Comparison of ENCODE assay signal across 15 cellular contexts in genomic region chr6:34926655-34927054, GRCh38. TPM values are rescaled to one million over a fixed set of nuclear protein-coding genes. Genes with fewer than 3 reads are reported as not detected.
DNase-seq lines count a peak whose midpoint lies in the region; ATAC-seq, FAIRE-seq and TF ChIP-seq lines count a peak whose summit lies in the region.
"Had no signal": no experiment of that assay in that cellular context is flagged by ENCODE, and none has a peak within 500 bp of the region (broad histone marks: within the 10 kb centered on the region; RNA-seq: fewer than 3 reads in every experiment).

No MANE protein-coding gene starts in this region.

- DNase-seq in H54 (ENCODE audit: insufficient read length, low spot score) (peak; percentile 36), RKO (ENCODE audit: low spot score) (peak; percentile 62), fibroblast of the aortic adventitia (ENCODE audit: low read depth) (peak; percentile 20), KBM-7 (no peak), GM12892 (ENCODE audit: insufficient read length) (no peak), NOMO-1 (lab: John Stamatoyannopoulos, UW; ENCODE audit: unreplicated experiment in 2 of 2) (no peak)
- no peak for DNase-seq in stimulated activated naive CD8-positive, alpha-beta T cell treated with anti-CD3 and anti-CD28 coated beads, Interleukin-15, Interleukin-2, amounts not matched to agents 100 U/mL and 50 U/mL, for 24 hours
- DNase-seq: activated T-cell treated with anti-CD3 and anti-CD28 coated beads, Interleukin-2, amount 50 U/mL, for 48 hours; amygdala; NCI-H146; NCI-H524; nephron progenitor cell; Peyer's patch; stimulated activated CD8-positive, alpha-beta memory T cell treated with anti-CD3 and anti-CD28 coated beads, Interleukin-4, amount 100 ng/mL, for 48 hours; transverse colon had no signal

- no peak for TF ChIP-seq POLR2A in H54 (IDR thresholded peaks at IDR 0.05; ENCODE audit: low read depth, low read length)
- TF ChIP-seq POLR2A in GM12892 (IDR thresholded peaks at IDR 0.05; ENCODE audit: low read depth, low read length): no peak

- H3K4me3 ChIP-seq in fibroblast of the aortic adventitia (ENCODE audit: low read depth, low read length): no peak overlapping the region
- H3K4me3 ChIP-seq: Peyer's patch, transverse colon had no signal

- TF ChIP-seq CTCF in fibroblast of the aortic adventitia (IDR thresholded peaks at IDR 0.05; ENCODE audit: insufficient read depth, low read length): no peak

- ATAC-seq in stimulated activated naive CD8-positive, alpha-beta T cell treated with anti-CD3 and anti-CD28 coated beads, Interleukin-15, Interleukin-2, amounts not matched to agents 100 U/mL and 50 U/mL, for 24 hours: peak; percentile 75

- in situ Hi-C loops in KBM-7 (cut with MboI; ENCODE audit: low pct_unique_long_range_greater_than_20kb, low sequenced_read_pairs): no loop called here

- peak; percentile 11 for FAIRE-seq in H54 (lab: Jason Lieb, UNC)
- FAIRE-seq in GM12892 (lab: Jason Lieb, UNC): no peak

RNA-seq across cellular contexts. Expression of gene ANKS1A, which starts 37.6 kb away (rescaled TPM):
- total RNA-seq in fibroblast of the aortic adventitia (ENCODE audit: low replicate concordance): 7.6 and 8.8 TPM in 2 replicates
- polyA plus RNA-seq in GM12892 (2012; ENCODE audit: missing spikeins): 2.4 TPM

RNA-seq across cellular contexts. Expression of gene TAF11, which starts 38.8 kb away (rescaled TPM):
- 14.1 and 19.3 TPM in 2 replicates for total RNA-seq in fibroblast of the aortic adventitia (ENCODE audit: low replicate concordance)
- 38.1 TPM for polyA plus RNA-seq in GM12892 (2012; ENCODE audit: missing spikeins)

Comparison
In these comparisons a context has a peak if more than half of its experiments do, and no peak if none do; other contexts are left out.
1. DNase-seq: peak in H54 (single experiment), RKO (single experiment) and fibroblast of the aortic adventitia (single experiment); none in stimulated activated naive CD8-positive, alpha-beta T cell treated with anti-CD3 and anti-CD28 coated beads, Interleukin-15, Interleukin-2, amounts not matched to agents 100 U/mL and 50 U/mL, for 24 hours (single experiment), KBM-7 (single experiment), GM12892 (single experiment) and NOMO-1 (0 of 2).